10 cellular contexts compared by ENCODE assay signal in the genomic region with DNA sequence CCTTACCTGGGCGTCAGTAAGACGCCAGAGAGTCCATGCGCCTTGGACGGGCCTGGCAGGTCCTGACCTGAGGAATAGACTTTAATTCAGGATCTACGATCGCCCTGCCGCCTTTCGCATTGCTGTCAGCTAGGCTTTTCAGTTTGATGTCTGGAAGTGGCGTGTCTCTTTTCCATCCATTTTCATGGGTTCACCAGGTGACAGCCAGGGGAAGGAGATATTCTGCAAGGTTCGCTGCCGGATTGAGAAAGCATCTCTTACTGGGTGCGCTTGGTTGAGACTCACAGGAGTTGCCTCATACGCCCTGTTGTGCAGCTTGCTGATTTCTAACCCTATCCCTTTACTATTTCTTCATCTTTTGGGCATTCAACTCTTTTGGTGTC. TPM values are rescaled to one million over a fixed set of nuclear protein-coding genes. Genes with fewer than 3 reads are reported as not detected.
A peak's percentile ranks its signal among the peaks of the same experiment; 100 is the strongest.
DNase-seq lines count a peak whose midpoint lies in the region; ATAC-seq, FAIRE-seq and TF ChIP-seq lines count a peak whose summit lies in the region.
"Had no signal": no experiment of that assay in that cellular context is flagged by ENCODE, and none has a peak within 500 bp of the region (broad histone marks: within the 10 kb centered on the region; RNA-seq: fewer than 3 reads in every experiment).

No MANE protein-coding gene starts in this region.

- H3K9me3 ChIP-seq in SJCRH30 (replicated peaks) = no peaks in the 10 kb centered on the region

- no peak overlapping the region for H3K27ac Mint-ChIP-seq in activated T-helper 17 cell treated with anti-CD3 and anti-CD28 coated beads, Interleukin-2, amount 50 U/mL, for 72 hours
- no peak overlapping the region for H3K27ac Mint-ChIP-seq in stimulated activated naive B cell treated with anti-CD40 and anti-IgM and Interleukin-4, amounts not matched to agents 10 μg/mL and 1 μg/mL and 100 μg/mL, for 72 hours
- H3K27ac Mint-ChIP-seq: activated B cell treated with CpG ODN at 0.5 μM for 24 hours had no signal

- H3K4me1 Mint-ChIP-seq in activated T-helper 17 cell treated with anti-CD3 and anti-CD28 coated beads, Interleukin-2, amount 50 U/mL, for 72 hours = peaks cover 4% of the 10 kb centered on the region
- peaks cover 4 to 8% of the 10 kb centered on the region in 2 donors for H3K4me1 Mint-ChIP-seq in stimulated activated naive B cell treated with anti-CD40 and anti-IgM and Interleukin-4, amounts not matched to agents 10 μg/mL and 1 μg/mL and 100 μg/mL, for 72 hours

- DNase-seq in HFF-Myc (ENCODE audit: extremely low read depth, low read depth) (no peak), RCC 7860 (ENCODE audit: low spot score) (no peak), SJCRH30 (no peak)
- no peak for DNase-seq in stimulated activated naive B cell treated with anti-CD40 and anti-IgM and Interleukin-4, amounts not matched to agents 10 μg/mL and 1 μg/mL and 100 μg/mL, for 72 hours
- no peak for DNase-seq in central memory CD4-positive, alpha-beta T cell
- DNase-seq: NCI-H1048 had no signal

- H3K27me3 Mint-ChIP-seq in activated T-helper 17 cell treated with anti-CD3 and anti-CD28 coated beads, Interleukin-2, amount 50 U/mL, for 72 hours = peaks cover 15% of the 10 kb centered on the region
- peaks cover 18% of the 10 kb centered on the region in 2 donors for H3K27me3 Mint-ChIP-seq in stimulated activated naive B cell treated with anti-CD40 and anti-IgM and Interleukin-4, amounts not matched to agents 10 μg/mL and 1 μg/mL and 100 μg/mL, for 72 hours

- H3K4me3 Mint-ChIP-seq in activated T-helper 17 cell treated with anti-CD3 and anti-CD28 coated beads, Interleukin-2, amount 50 U/mL, for 72 hours = peak overlapping the region; percentile 64
- H3K4me3 Mint-ChIP-seq in stimulated activated naive B cell treated with anti-CD40 and anti-IgM and Interleukin-4, amounts not matched to agents 10 μg/mL and 1 μg/mL and 100 μg/mL, for 72 hours = peak overlapping the region; percentile 84 to 86

- no peaks in the 10 kb centered on the region for H3K36me3 ChIP-seq in SJCRH30

- H3K36me3 Mint-ChIP-seq in activated T-helper 17 cell treated with anti-CD3 and anti-CD28 coated beads, Interleukin-2, amount 50 U/mL, for 72 hours (ENCODE audit: low read depth) = no peaks in the 10 kb centered on the region
- H3K36me3 Mint-ChIP-seq in stimulated activated naive B cell treated with anti-CD40 and anti-IgM and Interleukin-4, amounts not matched to agents 10 μg/mL and 1 μg/mL and 100 μg/mL, for 72 hours = no peaks in the 10 kb centered on the region

- no peaks in the 10 kb centered on the region for H3K27me3 ChIP-seq in SJCRH30

- TF ChIP-seq CTCF in HFF-Myc (IDR thresholded peaks at IDR 0.05; ENCODE audit: low read depth, low read length, missing control alignments) = no peak

- FAIRE-seq in RCC 7860 (lab: Jason Lieb, UNC) = no peak

- no peak overlapping the region for H3K27ac ChIP-seq in SJCRH30

- no peaks in the 10 kb centered on the region for H3K9me3 Mint-ChIP-seq in activated T-helper 17 cell treated with anti-CD3 and anti-CD28 coated beads, Interleukin-2, amount 50 U/mL, for 72 hours
- no peaks in the 10 kb centered on the region for H3K9me3 Mint-ChIP-seq in stimulated activated naive B cell treated with anti-CD40 and anti-IgM and Interleukin-4, amounts not matched to agents 10 μg/mL and 1 μg/mL and 100 μg/mL, for 72 hours
- H3K9me3 Mint-ChIP-seq: activated B cell treated with CpG ODN at 0.5 μM for 24 hours had no signal

- no peaks in the 10 kb centered on the region; the same call in 1 of the 2 replicates for H3K4me1 ChIP-seq in SJCRH30

- peak overlapping the region; percentile 38 for H3K4me3 ChIP-seq in HFF-Myc (replicated peaks; ENCODE audit: low read depth, low read length)
- peak overlapping the region; percentile 46 for H3K4me3 ChIP-seq in iPS-11a (ENCODE audit: low read depth, low read length)
- no peak overlapping the region for H3K4me3 ChIP-seq in SJCRH30

- ATAC-seq in activated T-helper 17 cell treated with anti-CD3 and anti-CD28 coated beads, Interleukin-2, amount 50 U/mL, for 72 hours (replicated peaks) = no peak
- peak in 1 of 2 donors; percentile 3 for ATAC-seq in stimulated activated naive B cell treated with anti-CD40 and anti-IgM and Interleukin-4, amounts not matched to agents 10 μg/mL and 1 μg/mL and 100 μg/mL, for 72 hours (replicated peaks)
- no peak for ATAC-seq in activated CD4-positive, CD25-positive, alpha-beta regulatory T cell treated with anti-CD3 and anti-CD28 coated beads, Interleukin-2, amount 50 U/mL, for 24 hours

RNA-seq across cellular contexts. Expression of gene EPHA3, which starts 7.4 kb away (rescaled TPM):
- total RNA-seq in activated T-helper 17 cell treated with anti-CD3 and anti-CD28 coated beads, Interleukin-2, amount 50 U/mL, for 72 hours = 1 to 10 TPM in 1 of 2 donors, under 1 TPM in 1; 0.11 to 2.1 TPM
- 0.94 and 1.1 TPM in 2 replicates for total RNA-seq in SJCRH30 (2014; rRNA removed; shearing (Covaris generic))
- total RNA-seq: activated B cell treated with CpG ODN at 0.5 μM for 24 hours had no signal
